ENCODE assay signal across 36 cellular contexts in genomic region chr3:147377412-147378185, GRCh38. TPM values are rescaled to one million over a fixed set of nuclear protein-coding genes. Genes with fewer than 3 reads are reported as not detected.
DNase-seq lines count a peak whose midpoint lies in the region; ATAC-seq, FAIRE-seq and TF ChIP-seq lines count a peak whose summit lies in the region.
"Had no signal": no experiment of that assay in that cellular context is flagged by ENCODE, and none has a peak within 500 bp of the region (broad histone marks: within the 10 kb centered on the region; RNA-seq: fewer than 3 reads in every experiment).

No MANE protein-coding gene starts in this region.

- peaks cover 64% of the 10 kb centered on the region for H3K4me1 Mint-ChIP-seq in GM23338
- H3K4me1 Mint-ChIP-seq: activated T-helper 17 cell treated with anti-CD3 and anti-CD28 coated beads, Interleukin-2, amount 50 U/mL, for 72 hours; CD4-positive, alpha-beta memory T cell; stimulated activated naive CD8-positive, alpha-beta T cell treated with anti-CD3 and anti-CD28 coated beads, Interleukin-15, amount 100 ng/mL, for 72 hours; T-cell had no signal

- H3K27ac Mint-ChIP-seq in GM23338 = 0 out of 2 replicates have a peak overlapping the region, but pooled peaks have one; percentile 21
- H3K27ac Mint-ChIP-seq: activated naive CD8-positive, alpha-beta T cell; activated T-helper 17 cell treated with anti-CD3 and anti-CD28 coated beads, Interleukin-2, amount 50 U/mL, for 72 hours; CD4-positive, alpha-beta memory T cell; stimulated activated naive CD8-positive, alpha-beta T cell treated with anti-CD3 and anti-CD28 coated beads, Interleukin-15, amount 100 ng/mL, for 72 hours; T-cell had no signal

- no peak overlapping the region for H3K23ac ChIP-seq in neuronal stem cell (ENCODE audit: low read depth, low read length, poor library complexity)

- DNase-seq in GM23338 (ENCODE audit: low spot score) (peak; percentile 96), choroid plexus epithelial cell (ENCODE audit: low read depth) (peak; percentile 51), neuronal stem cell (ENCODE audit: low spot score) (no peak), NCI-H1694 treated with DMSO at 0.1 percent for 48 hours (lab: John Stamatoyannopoulos, UW) (no peak), urothelium cell line (ENCODE audit: low spot score) (no peak)
- DNase-seq: activated CD4-positive, alpha-beta T cell treated with anti-CD3 and anti-CD28 coated beads, Interleukin-2, amount 50 U/mL, for 48 hours; activated CD4-positive, CD25-positive, alpha-beta regulatory T cell; activated CD8-positive, alpha-beta memory T cell treated with anti-CD3 and anti-CD28 coated beads, Interleukin-2, amount 50 U/mL, for 48 hours; CD4-positive, alpha-beta memory T cell; cortex of kidney; esophagus squamous epithelium; KBM-7; left colon; mammary epithelial cell; NCI-H1105 treated with DMSO at 0.1 percent for 48 hours; NCI-H2081 treated with DMSO at 0.1 percent for 48 hours; NCI-H345; NCI-H748 treated with DMSO at 0.1 percent for 48 hours; psoas muscle; stimulated activated CD8-positive, alpha-beta memory T cell treated with anti-CD3 and anti-CD28 coated beads, Interleukin-4, amount 100 ng/mL, for 48 hours; stimulated activated naive CD8-positive, alpha-beta T cell treated with anti-CD3 and anti-CD28 coated beads, Interleukin-15, amount 100 ng/mL, for 72 hours; T-cell; thyroid gland had no signal

- H3K4me3 ChIP-seq in GM23338 (peak overlapping the region; percentile 55), choroid plexus epithelial cell (ENCODE audit: low read depth, low read length) (peak overlapping the region; percentile 35), iPS-20b (ENCODE audit: low read length) (peak overlapping the region; percentile 64), neuronal stem cell (ENCODE audit: low read length in 2 of 2) (peak overlapping the region; percentile 25 to 51)
- H3K4me3 ChIP-seq: cardiac muscle cell, esophagus squamous epithelium, HAP-1, psoas muscle, skin epidermis, thyroid gland had no signal

- peak overlapping the region; percentile 80 for H3K4me3 Mint-ChIP-seq in GM23338
- H3K4me3 Mint-ChIP-seq: activated naive CD8-positive, alpha-beta T cell; activated T-helper 17 cell treated with anti-CD3 and anti-CD28 coated beads, Interleukin-2, amount 50 U/mL, for 72 hours; CD4-positive, alpha-beta memory T cell; stimulated activated naive CD8-positive, alpha-beta T cell treated with anti-CD3 and anti-CD28 coated beads, Interleukin-15, amount 100 ng/mL, for 72 hours; T-cell had no signal

- peak overlapping the region; percentile 76 for H3K4me2 ChIP-seq in GM23338
- peak overlapping the region; percentile 65 for H3K4me2 ChIP-seq in neuronal stem cell (ENCODE audit: insufficient read depth, low read length, poor library complexity, severe bottlenecking)

- no peaks in the 10 kb centered on the region for H3K79me2 ChIP-seq in GM23338 (replicated peaks; ENCODE audit: insufficient read depth)

- H3K9ac ChIP-seq in iPS-20b (ENCODE audit: low read depth, low read length) = no peak overlapping the region; the same call in 1 of the 2 replicates
- no peak overlapping the region for H3K9ac ChIP-seq in neuronal stem cell (ENCODE audit: low read depth, low read length, poor library complexity)

- no peaks in the 10 kb centered on the region for H3K36me3 ChIP-seq in GM23338 (ENCODE audit: insufficient read depth)
- H3K36me3 ChIP-seq in iPS-20b (ENCODE audit: insufficient read depth, low read depth, low read length) = no peaks in the 10 kb centered on the region
- H3K36me3 ChIP-seq in neuronal stem cell (replicated peaks in 1 of 2; ENCODE audit: control insufficient read depth in 2 of 2, insufficient read depth in 2 of 2, low read length in 2 of 2) = no peaks in the 10 kb centered on the region
- H3K36me3 ChIP-seq: cardiac muscle cell, esophagus squamous epithelium, HAP-1, thyroid gland had no signal

- H3K18ac ChIP-seq in neuronal stem cell (ENCODE audit: low read length) = peak overlapping the region; percentile 6

- no peak overlapping the region for H2BK5ac ChIP-seq in neuronal stem cell (ENCODE audit: low read length)

- peak overlapping the region; percentile 65; the same call in 1 of the 2 replicates for H3K27ac ChIP-seq in GM23338 (ENCODE audit: low read depth)
- H3K27ac ChIP-seq in iPS-20b (ENCODE audit: low read length) = no peak overlapping the region
- no peak overlapping the region for H3K27ac ChIP-seq in neuronal stem cell (replicated peaks; ENCODE audit: low read length)
- H3K27ac ChIP-seq: cardiac muscle cell, esophagus squamous epithelium, psoas muscle, RWPE1, skin epidermis, thyroid gland had no signal

- TF ChIP-seq CTCF in GM23338 (conservative IDR thresholded peaks at IDR 0.05; ENCODE audit: low read depth in 2 of 2) (no peak), choroid plexus epithelial cell (conservative IDR thresholded peaks at IDR 0.05; ENCODE audit: low read depth, low read length) (no peak)

- no peak overlapping the region for H4K8ac ChIP-seq in neuronal stem cell (ENCODE audit: low read depth, low read length)

- H3K4me1 ChIP-seq in GM23338 (ENCODE audit: insufficient read depth) (peaks cover 81% of the 10 kb centered on the region), iPS-20b (ENCODE audit: insufficient read depth, low read length) (peaks cover 45% of the 10 kb centered on the region; the same call in 1 of the 2 replicates), neuronal stem cell (ENCODE audit: control insufficient read depth in 2 of 2, insufficient read depth in 1 of 2, low read depth in 1 of 2, low read length in 2 of 2) (peaks cover 22 to 26% of the 10 kb centered on the region in 2 donors)
- H3K4me1 ChIP-seq: esophagus squamous epithelium, psoas muscle, thyroid gland had no signal

- no peak overlapping the region for H2AK5ac ChIP-seq in neuronal stem cell (ENCODE audit: low read depth, low read length)

- H4K20me1 ChIP-seq in GM23338 (replicated peaks; ENCODE audit: insufficient read depth) = peaks cover 8% of the 10 kb centered on the region; the same call in 1 of the 2 replicates

- peaks cover 3% of the 10 kb centered on the region; the same call in 1 of the 2 replicates for H3K9me3 ChIP-seq in iPS-20b (ENCODE audit: insufficient read depth, low read depth, low read length)
- peaks cover 0 to 12% of the 10 kb centered on the region in 2 donors for H3K9me3 ChIP-seq in neuronal stem cell (replicated peaks in 1 of 2; ENCODE audit: control insufficient read depth in 2 of 2, insufficient read depth in 1 of 2, low read depth in 1 of 2, low read length in 2 of 2)
- H3K9me3 ChIP-seq: HAP-1, psoas muscle, thyroid gland had no signal

- H2AFZ ChIP-seq in GM23338 = no peak overlapping the region
- peak overlapping the region; percentile 26 for H2AFZ ChIP-seq in neuronal stem cell (ENCODE audit: low read length)

- H3K27me3 ChIP-seq in GM23338 (ENCODE audit: insufficient read depth) (peaks cover 97% of the 10 kb centered on the region), iPS-20b (ENCODE audit: insufficient read depth, low read length) (peaks cover 100% of the 10 kb centered on the region), neuronal stem cell (ENCODE audit: control insufficient read depth in 3 of 3, insufficient read depth in 3 of 3, low read depth in 1 of 3, low read length in 3 of 3) (peaks cover 7 to 90% (median 51%) of the 10 kb centered on the region in 3 experiments)

- H2BK12ac ChIP-seq in neuronal stem cell (ENCODE audit: low read length) = no peak overlapping the region

- peak; percentile 85 for ATAC-seq in GM23338
- no peak for ATAC-seq in HG02885 (IDR thresholded peaks at IDR 0.05; ENCODE audit: poor library complexity, unreplicated experiment)
- no peak for ATAC-seq in HG02981 (IDR thresholded peaks at IDR 0.05; ENCODE audit: unreplicated experiment)
- ATAC-seq: activated T-helper 17 cell treated with anti-CD3 and anti-CD28 coated beads, Interleukin-2, amount 50 U/mL, for 72 hours; left colon; stimulated activated naive CD8-positive, alpha-beta T cell treated with anti-CD3 and anti-CD28 coated beads, Interleukin-15, amount 100 ng/mL, for 72 hours; T-cell had no signal

- H3K9me3 Mint-ChIP-seq in GM23338 = no peaks in the 10 kb centered on the region

- no peaks in the 10 kb centered on the region for H3K9me2 ChIP-seq in GM23338 (ENCODE audit: insufficient read depth)

- WGBS in neuronal stem cell (ENCODE audit: extremely low coverage in 2 of 2, insufficient read length in 2 of 2, insufficient replicate concordance in 1 of 2), 2 donors = no CpG with 5 or more reads among the region's 20 CpGs

- H3F3A ChIP-seq in GM23338 (replicated peaks; ENCODE audit: low read depth) = peaks cover 36% of the 10 kb centered on the region

- FAIRE-seq in urothelium cell line (lab: Jason Lieb, UNC) = no peak
- FAIRE-seq: frontal cortex had no signal

- no peak overlapping the region for H2BK15ac ChIP-seq in neuronal stem cell (ENCODE audit: low read length)

- H3K27me3 Mint-ChIP-seq in GM23338 (ENCODE audit: insufficient read depth, low read depth, poor library complexity) = peaks cover 95% of the 10 kb centered on the region

- H2BK120ac ChIP-seq in neuronal stem cell (ENCODE audit: low read depth, low read length) = no peak overlapping the region

- no peak overlapping the region for H3K4ac ChIP-seq in neuronal stem cell (ENCODE audit: low read length)

- H3K79me1 ChIP-seq in neuronal stem cell (ENCODE audit: low read depth, low read length) = no peaks in the 10 kb centered on the region

- H3K14ac ChIP-seq in neuronal stem cell (ENCODE audit: low read length) = no peak overlapping the region

- H3K36me3 Mint-ChIP-seq in GM23338 (ENCODE audit: low read depth) = no peaks in the 10 kb centered on the region
- H3K36me3 Mint-ChIP-seq: activated naive CD8-positive, alpha-beta T cell; CD4-positive, alpha-beta memory T cell; T-cell had no signal

- H4K91ac ChIP-seq in neuronal stem cell (ENCODE audit: low read depth, low read length, poor library complexity) = no peak overlapping the region

TF ChIP-seq in GM23338, 12 proteins besides CTCF, POLR2A, EP300 and RAD21:
- peak; percentile 43; the same call in 1 of the 2 replicates for TF ChIP-seq NANOG (IDR thresholded peaks at IDR 0.05; ENCODE audit: borderline replicate concordance)
- TF ChIP-seq POLR2AphosphoS5 (IDR thresholded peaks at IDR 0.05; ENCODE audit: low read depth) = peak; percentile 37; the same call in 1 of the 2 replicates
- TF ChIP-seq ZNF331 (CRISPR knock-in tag; IDR thresholded peaks at IDR 0.05; ENCODE audit: low read depth) = no peak
- peak; percentile 28 for TF ChIP-seq EZH2 (IDR thresholded peaks at IDR 0.05; ENCODE audit: low read depth, unreplicated experiment)
- TF ChIP-seq JUNB (IDR thresholded peaks at IDR 0.05; ENCODE audit: unreplicated experiment) = no peak
- TF ChIP-seq STAT1 (IDR thresholded peaks at IDR 0.05; ENCODE audit: unreplicated experiment) = no peak

RNA-seq across cellular contexts. Expression of gene ZIC4, which starts 28.7 kb away (rescaled TPM):
- total RNA-seq in GM23338 (2014; rRNA removed; shearing (Covaris generic)) = not detected in 2 replicates
- polyA plus RNA-seq in GM23338 (2016; fragmentation: Nextera tagmentation; extraction: Ambion mirVana) = 0.12 TPM in 1 of 2 replicates, not detected in the other
- polyA plus RNA-seq in neuronal stem cell (2013, experiment 1 of 2) = 0.67 TPM
- polyA plus RNA-seq in neuronal stem cell (2013, experiment 2 of 2) = 0.78 TPM
- total RNA-seq: activated T-helper 17 cell treated with anti-CD3 and anti-CD28 coated beads, Interleukin-2, amount 50 U/mL, for 72 hours; cardiac muscle cell; CD4-positive, alpha-beta memory T cell; esophagus squamous epithelium; HT-29; left colon; MCF 10A; SK-MEL-5; T-cell; thyroid gland had no signal
- polyA plus RNA-seq: cardiac muscle cell; CD4-positive, alpha-beta memory T cell; mammary epithelial cell had no signal

RNA-seq across cellular contexts. Expression of gene ZIC1, which starts 31.6 kb away (rescaled TPM):
- total RNA-seq in GM23338 (2014; rRNA removed; shearing (Covaris generic)) = 0.19 and 0.21 TPM in 2 replicates
- polyA plus RNA-seq in GM23338 (2016; fragmentation: Nextera tagmentation; extraction: Ambion mirVana) = 0.95 and 1.4 TPM in 2 replicates
- 24.9 TPM for polyA plus RNA-seq in neuronal stem cell (2013, experiment 1 of 2)
- polyA plus RNA-seq in neuronal stem cell (2013, experiment 2 of 2) = 27.0 TPM
- total RNA-seq: activated T-helper 17 cell treated with anti-CD3 and anti-CD28 coated beads, Interleukin-2, amount 50 U/mL, for 72 hours; cardiac muscle cell; CD4-positive, alpha-beta memory T cell; esophagus squamous epithelium; HT-29; left colon; MCF 10A; T-cell; thyroid gland had no signal
- polyA plus RNA-seq: CD4-positive, alpha-beta memory T cell; mammary epithelial cell had no signal

Comparison
In these comparisons a context has a peak if more than half of its experiments do, and no peak if none do; other contexts are left out.
1. DNase-seq: peak in GM23338 (single experiment) and choroid plexus epithelial cell (single experiment); none in neuronal stem cell (single experiment), NCI-H1694 treated with DMSO at 0.1 percent for 48 hours (single experiment) and urothelium cell line (single experiment).
2. Peak in every context shown above with its lines, with median percentiles within 50 percentile points of each other: H3K4me3 ChIP-seq.